34 cellular contexts compared by ENCODE assay signal in the genomic region with DNA sequence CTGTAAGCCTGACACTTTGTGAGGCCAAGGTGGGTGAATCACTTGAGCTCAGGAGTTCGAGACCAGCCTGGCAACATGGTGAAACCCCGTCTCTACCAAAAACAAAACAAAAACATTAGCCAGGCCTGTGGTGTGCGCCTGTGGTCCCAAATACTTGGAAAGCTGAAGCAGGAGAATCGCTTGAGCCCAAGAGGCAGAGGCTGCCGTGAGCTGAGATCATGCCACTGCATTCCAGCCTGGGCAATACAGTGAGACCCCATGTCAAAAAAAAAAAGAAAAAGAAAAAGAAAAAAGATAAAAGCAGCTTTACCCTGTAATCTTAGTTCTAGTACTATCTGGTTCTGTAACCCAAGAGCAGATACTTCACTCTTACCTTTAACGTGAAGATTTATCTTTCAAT.
"Had no signal": no experiment of that assay in that cellular context is flagged by ENCODE, and none has a peak within 500 bp of the region (broad histone marks: within the 10 kb centered on the region; RNA-seq: fewer than 3 reads in every experiment).

No MANE protein-coding gene starts in this region.

- H3K27me3 ChIP-seq: heart left ventricle, left lung, sigmoid colon, spleen, stomach, testis, thyroid gland, transverse colon, upper lobe of left lung, vagina had no signal

- H3K4me3 Mint-ChIP-seq: immature natural killer cell; naive thymus-derived CD4-positive, alpha-beta T cell; natural killer cell treated with Interleukin-12 subunit alpha and Interleukin-12 subunit beta and Interleukin-15 and Interleukin-18, amount 100 ng/mL, for 72 hours; neural crest cell; stimulated activated naive B cell treated with anti-CD40 and anti-IgM and Interleukin-4, amounts not matched to agents 10 μg/mL and 1 μg/mL and 100 μg/mL, for 72 hours had no signal

- H3K79me2 ChIP-seq: parathyroid adenoma had no signal

- FAIRE-seq: islet of Langerhans, kidney, small intestine had no signal

- H3K4me3 ChIP-seq: heart left ventricle, left lung, lower lobe of right lung, mucosa of descending colon, prostate gland, sigmoid colon, spleen, stomach, testis, thyroid gland, transverse colon, upper lobe of left lung, vagina had no signal

- H3K9me3 ChIP-seq: heart left ventricle, left lung, lower lobe of right lung, mucosa of descending colon, prostate gland, sigmoid colon, spleen, stomach, testis, thyroid gland, transverse colon, upper lobe of left lung, vagina had no signal

- H3K4me1 ChIP-seq: left lung, lower lobe of right lung, parathyroid adenoma, prostate gland, sigmoid colon, stomach, testis, thyroid gland, transverse colon, upper lobe of left lung, vagina had no signal

- H3K4me1 Mint-ChIP-seq: neural crest cell had no signal

- H3K9me3 Mint-ChIP-seq: immature natural killer cell; naive thymus-derived CD4-positive, alpha-beta T cell; natural killer cell treated with Interleukin-12 subunit alpha and Interleukin-12 subunit beta and Interleukin-15 and Interleukin-18, amount 100 ng/mL, for 72 hours; neural crest cell; stimulated activated naive B cell treated with anti-CD40 and anti-IgM and Interleukin-4, amounts not matched to agents 10 μg/mL and 1 μg/mL and 100 μg/mL, for 72 hours had no signal

- H2AFZ ChIP-seq: parathyroid adenoma had no signal

- H3K36me3 ChIP-seq: prostate gland had no signal

- H3K27me3 Mint-ChIP-seq: naive thymus-derived CD4-positive, alpha-beta T cell; natural killer cell treated with Interleukin-12 subunit alpha and Interleukin-12 subunit beta and Interleukin-15 and Interleukin-18, amount 100 ng/mL, for 72 hours; stimulated activated naive B cell treated with anti-CD40 and anti-IgM and Interleukin-4, amounts not matched to agents 10 μg/mL and 1 μg/mL and 100 μg/mL, for 72 hours had no signal

- DNase-seq: heart left ventricle; hypothalamus; immature natural killer cell; left colon; left lung; lower lobe of right lung; mammary epithelial cell; midbrain; mucosa of descending colon; naive thymus-derived CD4-positive, alpha-beta T cell; nucleus accumbens; retina; right cardiac atrium; sigmoid colon; small intestine; spleen; stimulated activated CD4-positive, alpha-beta T cell treated with anti-CD3 and anti-CD28 coated beads, Interleukin-1b, Interleukin-23, amount 100 ng/mL, for 48 hours; stimulated activated CD4-positive, alpha-beta T cell treated with anti-CD3 and anti-CD28 coated beads, Interleukin-2, amount 100 ng/mL, for 48 hours; stimulated activated CD4-positive, alpha-beta T cell treated with anti-CD3 and anti-CD28 coated beads, Interleukin-4, amount 100 ng/mL, for 4 hours; stimulated activated CD8-positive, alpha-beta memory T cell treated with anti-CD3 and anti-CD28 coated beads, Interleukin-4, amount 100 ng/mL, for 48 hours; stimulated activated naive B cell treated with anti-CD40 and anti-IgM and Interleukin-4, amounts not matched to agents 10 μg/mL and 1 μg/mL and 100 μg/mL, for 72 hours; stimulated activated naive CD8-positive, alpha-beta T cell treated with anti-CD3 and anti-CD28 coated beads, Interleukin-15, Interleukin-2, amounts not matched to agents 100 U/mL and 50 U/mL, for 24 hours; stomach; testis; thyroid gland; transverse colon; upper lobe of left lung had no signal

- H3K9ac ChIP-seq: parathyroid adenoma had no signal

- ATAC-seq: heart left ventricle; left colon; left lung; lower lobe of right lung; mucosa of descending colon; naive thymus-derived CD4-positive, alpha-beta T cell; natural killer cell treated with Interleukin-12 subunit alpha and Interleukin-12 subunit beta and Interleukin-15 and Interleukin-18, amount 100 ng/mL, for 72 hours; right cardiac atrium; stimulated activated naive B cell treated with anti-CD40 and anti-IgM and Interleukin-4, amounts not matched to agents 10 μg/mL and 1 μg/mL and 100 μg/mL, for 72 hours; stimulated activated naive CD8-positive, alpha-beta T cell treated with anti-CD3 and anti-CD28 coated beads, Interleukin-15, Interleukin-2, amounts not matched to agents 100 U/mL and 50 U/mL, for 24 hours had no signal

- H3K27ac ChIP-seq: heart left ventricle, left lung, lower lobe of right lung, parathyroid adenoma, prostate gland, sigmoid colon, spleen, stomach, testis, thyroid gland, transverse colon, upper lobe of left lung, vagina had no signal
